14 cellular contexts compared by ENCODE assay signal in the genomic region with DNA sequence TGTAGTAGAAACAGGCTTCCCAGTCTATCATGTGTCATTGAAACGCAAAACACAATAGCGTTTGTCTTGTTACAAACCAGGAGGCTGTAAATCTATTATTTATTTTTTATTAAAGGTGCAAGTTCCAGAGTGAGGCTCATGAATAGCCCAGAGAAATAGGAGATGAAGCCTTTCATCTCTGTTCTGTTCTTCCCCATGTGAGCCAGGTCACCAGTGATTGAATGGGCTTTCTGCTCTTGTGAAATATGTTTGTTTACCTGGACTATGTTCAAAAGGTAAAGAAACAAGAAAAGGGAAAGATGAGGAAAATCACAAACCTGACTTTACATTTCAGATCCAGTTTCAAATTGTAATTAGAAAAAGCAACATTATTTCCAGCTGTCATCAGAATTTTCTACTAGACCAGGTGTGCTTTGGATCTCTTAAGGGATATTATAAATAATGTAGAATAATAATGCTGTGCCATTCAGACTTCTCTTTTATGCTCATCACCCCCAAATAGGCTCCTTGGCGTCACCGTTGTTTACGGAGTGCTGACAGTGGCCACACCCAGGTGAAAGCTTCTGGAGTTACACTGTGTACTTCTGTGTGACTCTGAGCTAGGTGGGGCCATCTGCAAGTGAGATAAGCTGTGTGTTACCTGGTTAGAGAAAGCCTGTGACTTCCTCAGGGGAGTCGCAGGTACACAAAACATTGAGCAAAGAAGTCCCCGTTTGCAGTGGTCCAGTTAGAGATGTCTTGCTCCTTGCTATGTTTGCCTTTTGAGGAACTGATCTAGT.
"Had no signal": no experiment of that assay in that cellular context is flagged by ENCODE, and none has a peak within 500 bp of the region (broad histone marks: within the 10 kb centered on the region; RNA-seq: fewer than 3 reads in every experiment).

No MANE protein-coding gene starts in this region.

- H3K4me1 Mint-ChIP-seq: activated CD8-positive, alpha-beta memory T cell treated with anti-CD3 and anti-CD28 coated beads, Interleukin-2, amount 10 ng/mL, durations not matched to agents 7 days and 5 days; activated naive CD4-positive, alpha-beta T cell treated with anti-CD3 and anti-CD28 coated beads, Interleukin-2, amount 10 ng/mL, durations not matched to agents 7 days and 5 days; stimulated activated naive B cell treated with anti-CD40 and anti-IgM and Interleukin-4, amounts not matched to agents 10 μg/mL and 1 μg/mL and 100 μg/mL, for 72 hours had no signal

- H3K27me3 ChIP-seq: ascending aorta, esophagus muscularis mucosa, left lung, tibial artery, vagina had no signal

- DNase-seq: activated CD4-positive, alpha-beta memory T cell treated with anti-CD3 and anti-CD28 coated beads for 36 hours; activated CD4-positive, CD25-positive, alpha-beta regulatory T cell treated with anti-CD3 and anti-CD28 coated beads, Interleukin-2, amount 50 U/mL, for 72 hours; activated CD8-positive, alpha-beta memory T cell treated with anti-CD3 and anti-CD28 coated beads, Interleukin-2, amount 10 ng/mL, durations not matched to agents 7 days and 5 days; activated naive CD4-positive, alpha-beta T cell treated with anti-CD3 and anti-CD28 coated beads, Interleukin-2, amount 10 ng/mL, durations not matched to agents 7 days and 5 days; activated T-cell treated with anti-CD3 and anti-CD28 coated beads, Interleukin-2, amount 50 U/mL, for 1 hour; hippocampal formation; left lung; naive thymus-derived CD8-positive, alpha-beta T cell; stimulated activated CD4-positive, alpha-beta T cell treated with anti-CD3 and anti-CD28 coated beads, Interleukin-2, amount 100 ng/mL, for 48 hours; stimulated activated naive B cell treated with anti-CD40 and anti-IgM and Interleukin-4, amounts not matched to agents 10 μg/mL and 1 μg/mL and 100 μg/mL, for 72 hours; tibial artery had no signal

- H3K9me3 ChIP-seq: vagina had no signal

- H3K36me3 Mint-ChIP-seq: activated CD8-positive, alpha-beta memory T cell treated with anti-CD3 and anti-CD28 coated beads, Interleukin-2, amount 10 ng/mL, durations not matched to agents 7 days and 5 days; activated naive CD4-positive, alpha-beta T cell treated with anti-CD3 and anti-CD28 coated beads, Interleukin-2, amount 10 ng/mL, durations not matched to agents 7 days and 5 days had no signal

- H3K27ac ChIP-seq: ascending aorta, esophagus muscularis mucosa, left lung, tibial artery, vagina had no signal

- H3K27ac Mint-ChIP-seq: activated CD4-positive, alpha-beta memory T cell treated with anti-CD3 and anti-CD28 coated beads for 36 hours; activated CD8-positive, alpha-beta memory T cell treated with anti-CD3 and anti-CD28 coated beads, Interleukin-2, amount 10 ng/mL, durations not matched to agents 7 days and 5 days; activated naive CD4-positive, alpha-beta T cell treated with anti-CD3 and anti-CD28 coated beads, Interleukin-2, amount 10 ng/mL, durations not matched to agents 7 days and 5 days; naive thymus-derived CD8-positive, alpha-beta T cell; stimulated activated naive B cell treated with anti-CD40 and anti-IgM and Interleukin-4, amounts not matched to agents 10 μg/mL and 1 μg/mL and 100 μg/mL, for 72 hours had no signal

- H3K4me3 Mint-ChIP-seq: activated CD4-positive, alpha-beta memory T cell treated with anti-CD3 and anti-CD28 coated beads for 36 hours; activated CD8-positive, alpha-beta memory T cell treated with anti-CD3 and anti-CD28 coated beads, Interleukin-2, amount 10 ng/mL, durations not matched to agents 7 days and 5 days; activated naive CD4-positive, alpha-beta T cell treated with anti-CD3 and anti-CD28 coated beads, Interleukin-2, amount 10 ng/mL, durations not matched to agents 7 days and 5 days; naive thymus-derived CD8-positive, alpha-beta T cell; stimulated activated naive B cell treated with anti-CD40 and anti-IgM and Interleukin-4, amounts not matched to agents 10 μg/mL and 1 μg/mL and 100 μg/mL, for 72 hours had no signal

- H3K36me3 ChIP-seq: ascending aorta, esophagus muscularis mucosa, left lung, tibial artery, vagina had no signal

- H3K27me3 Mint-ChIP-seq: activated CD8-positive, alpha-beta memory T cell treated with anti-CD3 and anti-CD28 coated beads, Interleukin-2, amount 10 ng/mL, durations not matched to agents 7 days and 5 days; activated naive CD4-positive, alpha-beta T cell treated with anti-CD3 and anti-CD28 coated beads, Interleukin-2, amount 10 ng/mL, durations not matched to agents 7 days and 5 days had no signal

- H3K4me3 ChIP-seq: ascending aorta, esophagus muscularis mucosa, left lung, tibial artery, vagina had no signal

- H3K4me1 ChIP-seq: ascending aorta, esophagus muscularis mucosa, left lung, tibial artery, vagina had no signal

- ATAC-seq: activated CD8-positive, alpha-beta memory T cell treated with anti-CD3 and anti-CD28 coated beads, Interleukin-2, amount 10 ng/mL, durations not matched to agents 7 days and 5 days; left lung; naive thymus-derived CD8-positive, alpha-beta T cell; stimulated activated naive B cell treated with anti-CD40 and anti-IgM and Interleukin-4, amounts not matched to agents 10 μg/mL and 1 μg/mL and 100 μg/mL, for 72 hours had no signal
